1 cellular context compared by ENCODE assay signal in the genomic region with DNA sequence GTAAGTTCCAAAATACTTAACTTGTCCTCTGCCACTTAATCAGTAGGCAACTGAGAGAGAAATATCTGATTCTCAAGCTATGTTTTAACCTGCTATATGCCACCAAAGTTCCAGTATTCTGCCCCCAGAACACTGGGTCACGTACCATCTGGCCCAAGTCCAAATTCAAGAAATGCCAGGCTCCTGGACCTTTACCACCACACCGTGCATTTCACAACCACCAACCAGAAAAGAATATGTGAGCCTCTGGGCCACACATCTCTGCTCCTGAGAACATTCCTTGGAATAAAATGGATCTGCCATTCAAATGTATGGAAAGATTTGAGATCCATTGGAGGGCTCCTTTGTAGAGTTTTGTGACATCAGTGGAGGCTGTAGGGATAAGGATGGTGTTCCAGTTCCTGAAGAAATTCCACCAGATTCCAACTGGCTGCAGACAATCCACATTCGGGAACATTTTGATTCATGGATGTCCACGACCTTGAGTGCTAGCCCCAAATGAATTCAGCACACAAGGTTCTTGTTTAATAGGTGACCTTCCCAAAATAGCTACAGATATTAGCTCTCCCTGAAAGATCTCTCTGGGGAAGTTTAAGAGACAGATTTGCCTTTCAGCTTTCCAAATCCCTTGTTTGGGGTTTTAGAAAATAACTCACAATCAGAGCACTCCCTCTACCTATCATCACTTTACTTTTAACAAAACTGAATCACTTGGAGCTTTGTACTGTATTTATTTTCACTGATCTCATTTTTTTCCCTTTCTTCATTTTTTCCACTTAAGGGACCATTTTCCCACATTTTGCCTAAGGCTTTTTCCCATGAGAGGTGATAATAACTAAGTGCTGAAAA.
TF ChIP-seq lines count a peak whose summit lies in the region.

No MANE protein-coding gene starts in this region.

TF ChIP-seq in SK-N-SH, 30 proteins besides CTCF, POLR2A, EP300 and RAD21 (continued from another document):
- TF ChIP-seq, protein P1, sequence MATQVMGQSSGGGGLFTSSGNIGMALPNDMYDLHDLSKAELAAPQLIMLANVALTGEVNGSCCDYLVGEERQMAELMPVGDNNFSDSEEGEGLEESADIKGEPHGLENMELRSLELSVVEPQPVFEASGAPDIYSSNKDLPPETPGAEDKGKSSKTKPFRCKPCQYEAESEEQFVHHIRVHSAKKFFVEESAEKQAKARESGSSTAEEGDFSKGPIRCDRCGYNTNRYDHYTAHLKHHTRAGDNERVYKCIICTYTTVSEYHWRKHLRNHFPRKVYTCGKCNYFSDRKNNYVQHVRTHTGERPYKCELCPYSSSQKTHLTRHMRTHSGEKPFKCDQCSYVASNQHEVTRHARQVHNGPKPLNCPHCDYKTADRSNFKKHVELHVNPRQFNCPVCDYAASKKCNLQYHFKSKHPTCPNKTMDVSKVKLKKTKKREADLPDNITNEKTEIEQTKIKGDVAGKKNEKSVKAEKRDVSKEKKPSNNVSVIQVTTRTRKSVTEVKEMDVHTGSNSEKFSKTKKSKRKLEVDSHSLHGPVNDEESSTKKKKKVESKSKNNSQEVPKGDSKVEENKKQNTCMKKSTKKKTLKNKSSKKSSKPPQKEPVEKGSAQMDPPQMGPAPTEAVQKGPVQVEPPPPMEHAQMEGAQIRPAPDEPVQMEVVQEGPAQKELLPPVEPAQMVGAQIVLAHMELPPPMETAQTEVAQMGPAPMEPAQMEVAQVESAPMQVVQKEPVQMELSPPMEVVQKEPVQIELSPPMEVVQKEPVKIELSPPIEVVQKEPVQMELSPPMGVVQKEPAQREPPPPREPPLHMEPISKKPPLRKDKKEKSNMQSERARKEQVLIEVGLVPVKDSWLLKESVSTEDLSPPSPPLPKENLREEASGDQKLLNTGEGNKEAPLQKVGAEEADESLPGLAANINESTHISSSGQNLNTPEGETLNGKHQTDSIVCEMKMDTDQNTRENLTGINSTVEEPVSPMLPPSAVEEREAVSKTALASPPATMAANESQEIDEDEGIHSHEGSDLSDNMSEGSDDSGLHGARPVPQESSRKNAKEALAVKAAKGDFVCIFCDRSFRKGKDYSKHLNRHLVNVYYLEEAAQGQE (IDR thresholded peaks at IDR 0.05; ENCODE audit: low read depth, low read length): no peak
- TF ChIP-seq JUND (IDR thresholded peaks at IDR 0.05): no peak
- TF ChIP-seq RXRA (IDR thresholded peaks at IDR 0.05; ENCODE audit: borderline replicate concordance, low read depth): no peak
- no peak for TF ChIP-seq EZH2phosphoT487 (IDR thresholded peaks at IDR 0.05; ENCODE audit: borderline replicate concordance, low read depth)
- TF ChIP-seq, protein P2, sequence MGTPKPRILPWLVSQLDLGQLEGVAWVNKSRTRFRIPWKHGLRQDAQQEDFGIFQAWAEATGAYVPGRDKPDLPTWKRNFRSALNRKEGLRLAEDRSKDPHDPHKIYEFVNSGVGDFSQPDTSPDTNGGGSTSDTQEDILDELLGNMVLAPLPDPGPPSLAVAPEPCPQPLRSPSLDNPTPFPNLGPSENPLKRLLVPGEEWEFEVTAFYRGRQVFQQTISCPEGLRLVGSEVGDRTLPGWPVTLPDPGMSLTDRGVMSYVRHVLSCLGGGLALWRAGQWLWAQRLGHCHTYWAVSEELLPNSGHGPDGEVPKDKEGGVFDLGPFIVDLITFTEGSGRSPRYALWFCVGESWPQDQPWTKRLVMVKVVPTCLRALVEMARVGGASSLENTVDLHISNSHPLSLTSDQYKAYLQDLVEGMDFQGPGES (IDR thresholded peaks at IDR 0.05; ENCODE audit: low read depth, low read length): no peak
- no peak for TF ChIP-seq YY1 (IDR thresholded peaks at IDR 0.05; ENCODE audit: low read depth)
